11 cellular contexts compared by ENCODE assay signal in the genomic region with DNA sequence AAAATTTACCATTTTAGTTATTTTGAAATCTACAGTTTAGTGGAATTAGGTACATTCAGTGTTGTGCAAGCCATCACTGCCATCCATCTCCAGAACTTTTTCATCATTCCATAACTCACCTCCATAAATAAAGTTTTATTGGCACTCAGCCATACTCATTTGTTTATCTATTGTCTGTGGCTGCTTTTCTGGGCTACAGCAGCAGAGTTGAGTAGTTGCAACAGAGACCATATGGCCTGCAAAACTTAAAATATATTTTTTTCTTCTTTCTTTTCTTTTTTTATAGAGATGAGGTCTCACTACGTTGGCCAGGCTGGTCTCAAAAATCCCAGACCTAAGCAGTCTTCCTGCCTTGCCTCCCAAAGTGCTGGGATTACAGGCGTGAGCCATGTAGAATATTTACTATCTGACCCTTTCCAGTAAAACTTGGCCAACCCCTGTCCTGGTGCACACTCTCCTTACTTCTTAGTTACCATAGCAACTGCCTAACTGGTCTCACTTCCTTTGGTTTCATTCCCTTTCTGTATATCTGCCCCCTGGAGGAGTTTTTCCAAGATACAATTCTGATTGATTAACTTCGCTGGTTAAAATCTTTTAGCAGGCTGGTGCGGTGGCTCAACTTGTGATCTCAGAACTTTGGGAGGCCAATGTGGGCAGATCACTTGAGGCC.
DNase-seq lines count a peak whose midpoint lies in the region; ATAC-seq, FAIRE-seq and TF ChIP-seq lines count a peak whose summit lies in the region.
"Had no signal": no experiment of that assay in that cellular context is flagged by ENCODE, and none has a peak within 500 bp of the region (broad histone marks: within the 10 kb centered on the region; RNA-seq: fewer than 3 reads in every experiment).

No MANE protein-coding gene starts in this region.

- ATAC-seq in heart left ventricle (no peak), Right ventricle myocardium inferior (no peak), gastroesophageal sphincter (no peak), GM18502 (IDR thresholded peaks at IDR 0.05; ENCODE audit: poor library complexity, unreplicated experiment) (no peak)
- ATAC-seq in activated T-cell treated with anti-CD3 and anti-CD28 coated beads, Interleukin-2, amount 50 U/mL, for 4 hours, result no peak
- ATAC-seq: effector memory CD8-positive, alpha-beta T cell had no signal

- H3K27ac ChIP-seq in heart left ventricle (peak overlapping the region in 8 of 12 donors; percentile 6 to 90 (median 32)), SU-DHL-6 (ENCODE audit: low read depth, low read length) (peak overlapping the region; percentile 46), gastroesophageal sphincter (peak overlapping the region; percentile 8 to 90 (median 82))
- H3K27ac ChIP-seq: C4-2B, SJSA1 had no signal

- DNase-seq in heart left ventricle (no peak), Right ventricle myocardium inferior (ENCODE audit: missing footprints) (no peak), stromal cell of bone marrow (ENCODE audit: low read depth) (peak; percentile 43), HTR-8/SVneo (ENCODE audit: insufficient read length, low spot score) (no peak)
- no peak for DNase-seq in activated T-cell treated with anti-CD3 and anti-CD28 coated beads, Interleukin-2, amount 50 U/mL, for 4 hours
- DNase-seq: effector memory CD8-positive, alpha-beta T cell had no signal

- FAIRE-seq in HTR-8/SVneo (lab: Jason Lieb, UNC), result no peak

- no peaks in the 10 kb centered on the region for H4K20me1 ChIP-seq in SU-DHL-6 (ENCODE audit: low read depth, low read length)

- no peaks in the 10 kb centered on the region for H3K9me3 Mint-ChIP-seq in activated T-cell treated with anti-CD3 and anti-CD28 coated beads, Interleukin-2, amount 50 U/mL, for 4 hours
- H3K9me3 Mint-ChIP-seq: effector memory CD8-positive, alpha-beta T cell had no signal

- H2AFZ ChIP-seq in SU-DHL-6 (ENCODE audit: low read depth, low read length, severe bottlenecking), result no peak overlapping the region

- intact Hi-C loops in heart left ventricle (cut with DNase I), result loop anchor here in 1 of 10 donors (10.0 kb wide), 1 partner anchor 74 kb away; no protein-coding TSS in a partner anchor
- intact Hi-C loops in Right ventricle myocardium inferior (cut with DNase I), result loop anchor here (5.0 kb wide), 1 partner anchor 93 kb away; no protein-coding TSS in a partner anchor

- peaks cover 74% of the 10 kb centered on the region for H3F3A ChIP-seq in SU-DHL-6 (ENCODE audit: insufficient read depth)

- no peak for TF ChIP-seq POLR2A in heart left ventricle (IDR thresholded peaks at IDR 0.05)
- TF ChIP-seq POLR2A in gastroesophageal sphincter (IDR thresholded peaks at IDR 0.05), result no peak

- H3K79me2 ChIP-seq in SU-DHL-6 (ENCODE audit: insufficient read depth, low read length), result peaks cover 100% of the 10 kb centered on the region

- H3K36me3 ChIP-seq in heart left ventricle (no peaks in the 10 kb centered on the region), SU-DHL-6 (ENCODE audit: low read length) (no peaks in the 10 kb centered on the region), gastroesophageal sphincter (no peaks in the 10 kb centered on the region)
- H3K36me3 ChIP-seq: SJSA1 had no signal

- H3K4me2 ChIP-seq in SU-DHL-6 (ENCODE audit: low read depth, low read length, poor library complexity, severe bottlenecking), result no peak overlapping the region

- H3K9me3 ChIP-seq in heart left ventricle (no peaks in the 10 kb centered on the region), SU-DHL-6 (ENCODE audit: insufficient read depth, low read length) (no peaks in the 10 kb centered on the region), gastroesophageal sphincter (no peaks in the 10 kb centered on the region)
- H3K9me3 ChIP-seq: SJSA1 had no signal

- peaks cover 12% of the 10 kb centered on the region for H3K4me1 Mint-ChIP-seq in activated T-cell treated with anti-CD3 and anti-CD28 coated beads, Interleukin-2, amount 50 U/mL, for 4 hours (ENCODE audit: low read depth)

- H3K4me3 ChIP-seq in heart left ventricle (no peak overlapping the region), SU-DHL-6 (ENCODE audit: insufficient read depth, low read length, poor library complexity, severe bottlenecking) (no peak overlapping the region), gastroesophageal sphincter (no peak overlapping the region)
- H3K4me3 ChIP-seq: SJSA1 had no signal

- whole genome bisulfite sequencing in heart left ventricle, 4 donors, result 66 to 79% (median 71%) methylated on average over 4 of the region's 4 CpGs
- 47% methylated on average over 3 of the region's 4 CpGs; no CpG with 5 or more reads in 1 of the 2 donors for WGBS in gastroesophageal sphincter (ENCODE audit: low coverage in 1 of 2), 2 donors

- TF ChIP-seq CTCF in heart left ventricle (IDR thresholded peaks at IDR 0.05) (no peak), SU-DHL-6 (IDR thresholded peaks at IDR 0.05; ENCODE audit: insufficient read depth, low read length, poor library complexity, severe bottlenecking) (no peak), gastroesophageal sphincter (IDR thresholded peaks at IDR 0.05) (peak in 1 of 4 experiments; percentile 31)

- no peak overlapping the region for H3K9ac ChIP-seq in SU-DHL-6 (ENCODE audit: low read length)

- no peaks in the 10 kb centered on the region for H3K27me3 Mint-ChIP-seq in activated T-cell treated with anti-CD3 and anti-CD28 coated beads, Interleukin-2, amount 50 U/mL, for 4 hours (ENCODE audit: low read depth)
- H3K27me3 Mint-ChIP-seq: effector memory CD8-positive, alpha-beta T cell had no signal

- H3K36me3 Mint-ChIP-seq in activated T-cell treated with anti-CD3 and anti-CD28 coated beads, Interleukin-2, amount 50 U/mL, for 4 hours (ENCODE audit: insufficient read depth), result peaks cover 5% of the 10 kb centered on the region

- peaks cover 2 to 67% (median 52%) of the 10 kb centered on the region in 12 donors for H3K4me1 ChIP-seq in heart left ventricle
- peaks cover 0 to 99% (median 28%) of the 10 kb centered on the region in 3 donors for H3K4me1 ChIP-seq in gastroesophageal sphincter

- H3K27me3 ChIP-seq in heart left ventricle (no peaks in the 10 kb centered on the region), SU-DHL-6 (ENCODE audit: low read length) (no peaks in the 10 kb centered on the region), gastroesophageal sphincter (no peaks in the 10 kb centered on the region)
- H3K27me3 ChIP-seq: SJSA1 had no signal

- no peak for TF ChIP-seq EP300 in gastroesophageal sphincter (IDR thresholded peaks at IDR 0.05)

- no peak overlapping the region for H3K4me3 Mint-ChIP-seq in activated T-cell treated with anti-CD3 and anti-CD28 coated beads, Interleukin-2, amount 50 U/mL, for 4 hours
- H3K4me3 Mint-ChIP-seq: effector memory CD8-positive, alpha-beta T cell had no signal

- no peaks in the 10 kb centered on the region for H3K9me2 ChIP-seq in SU-DHL-6 (replicated peaks; ENCODE audit: insufficient read depth, low read length)

Comparison
In these comparisons a context has a peak if more than half of its experiments do, and no peak if none do; other contexts are left out.
1. H3K27ac ChIP-seq: peak in every context shown above with its lines; median percentile 82 in gastroesophageal sphincter; 46 in SU-DHL-6; 32 in heart left ventricle.